In genomic region chrX:2469196-2469685, GRCh38 we compare ENCODE assay signal across 13 cellular contexts. TPM values are rescaled to one million over a fixed set of nuclear protein-coding genes. Genes with fewer than 3 reads are reported as not detected.
A peak's percentile ranks its signal among the peaks of the same experiment; 100 is the strongest.
DNase-seq lines count a peak whose midpoint lies in the region; ATAC-seq and TF ChIP-seq lines count a peak whose summit lies in the region.
"Had no signal": no experiment of that assay in that cellular context is flagged by ENCODE, and none has a peak within 500 bp of the region (broad histone marks: within the 10 kb centered on the region; RNA-seq: fewer than 3 reads in every experiment).

No MANE protein-coding gene starts in this region.

- 0 out of 2 replicates have a peak, but pooled peaks cover 8% of the 10 kb centered on the region for H3F3A ChIP-seq in GM23338 (replicated peaks; ENCODE audit: low read depth)

- TF ChIP-seq POLR2A in spleen (IDR thresholded peaks at IDR 0.05) = no peak

- H3K9me2 ChIP-seq in GM23338 (ENCODE audit: insufficient read depth) = no peaks in the 10 kb centered on the region

- peaks cover 90% of the 10 kb centered on the region for H3K79me2 ChIP-seq in GM23338 (replicated peaks; ENCODE audit: insufficient read depth)

- 94 to 98% (median 95%) methylated on average over 20 to 22 of the region's 22 CpGs for WGBS in spleen, 5 donors

- DNase-seq in GM23338 (ENCODE audit: low spot score) (peak; percentile 44), lower lobe of right lung (peak; percentile 24), spleen (peak; percentile 29), osteocyte (ENCODE audit: extremely low spot score, unreplicated experiment) (no peak), NCI-H2171 treated with DMSO at 0.1 percent for 48 hours (lab: John Stamatoyannopoulos, UW) (no peak)
- DNase-seq: CD8-positive, alpha-beta memory T cell; COR-L47; GOT3; H9 had no signal

- H3K4me2 ChIP-seq in GM23338 = no peak overlapping the region
- H3K4me2 ChIP-seq: BLaER1 treated with 17β-estradiol and CSF1 and Interleukin-3, amounts not matched to agents 10 nM and 100 nM had no signal

- H3K36me3 ChIP-seq in GM23338 (ENCODE audit: insufficient read depth) (no peaks in the 10 kb centered on the region), lower lobe of right lung (no peaks in the 10 kb centered on the region), spleen (peaks cover 0 to 9% (median 0%) of the 10 kb centered on the region in 6 donors)

- H3K27me3 ChIP-seq in GM23338 (ENCODE audit: insufficient read depth) (no peaks in the 10 kb centered on the region), lower lobe of right lung (ENCODE audit: low read depth) (no peaks in the 10 kb centered on the region), spleen (replicated peaks in 1 of 7) (no peaks in the 10 kb centered on the region)
- H3K27me3 ChIP-seq: BLaER1 treated with 17β-estradiol and CSF1 and Interleukin-3, amounts not matched to agents 10 nM and 100 nM had no signal

- no peak overlapping the region for H3K4me3 Mint-ChIP-seq in GM23338
- H3K4me3 Mint-ChIP-seq in osteocyte (ENCODE audit: unreplicated experiment) = no peak overlapping the region
- H3K4me3 Mint-ChIP-seq: B cell; CD8-positive, alpha-beta memory T cell; H9 had no signal

- no peak overlapping the region for H3K27ac Mint-ChIP-seq in GM23338
- H3K27ac Mint-ChIP-seq in osteocyte (ENCODE audit: unreplicated experiment) = no peak overlapping the region
- H3K27ac Mint-ChIP-seq: B cell, H9 had no signal

- no peaks in the 10 kb centered on the region for H3K4me1 ChIP-seq in GM23338 (ENCODE audit: insufficient read depth)
- H3K4me1 ChIP-seq in lower lobe of right lung = no peaks in the 10 kb centered on the region
- no peaks in the 10 kb centered on the region for H3K4me1 ChIP-seq in spleen
- H3K4me1 ChIP-seq: BLaER1 treated with 17β-estradiol and CSF1 and Interleukin-3, amounts not matched to agents 10 nM and 100 nM had no signal

- H3K4me3 ChIP-seq in GM23338 = no peak overlapping the region
- H3K4me3 ChIP-seq in lower lobe of right lung = no peak overlapping the region
- H3K4me3 ChIP-seq in spleen = no peak overlapping the region
- H3K4me3 ChIP-seq: BLaER1 treated with 17β-estradiol and CSF1 and Interleukin-3, amounts not matched to agents 10 nM and 100 nM had no signal

- TF ChIP-seq CTCF in GM23338 (conservative IDR thresholded peaks at IDR 0.05; ENCODE audit: low read depth in 2 of 2) = no peak
- TF ChIP-seq CTCF in lower lobe of right lung (IDR thresholded peaks at IDR 0.05) = no peak
- TF ChIP-seq CTCF in spleen (IDR thresholded peaks at IDR 0.05 in 8 of 11, conservative IDR thresholded peaks at IDR 0.05 in 3 of 11) = no peak
- TF ChIP-seq CTCF in osteocyte (IDR thresholded peaks at IDR 0.05) = no peak

- no peak overlapping the region for H3K27ac ChIP-seq in GM23338 (ENCODE audit: low read depth)
- no peak overlapping the region for H3K27ac ChIP-seq in lower lobe of right lung
- no peak overlapping the region for H3K27ac ChIP-seq in spleen
- H3K27ac ChIP-seq: BLaER1 treated with 17β-estradiol and CSF1 and Interleukin-3, amounts not matched to agents 10 nM and 100 nM had no signal

- H3K4me1 Mint-ChIP-seq in GM23338 (peaks cover 3% of the 10 kb centered on the region; the same call in 1 of the 3 replicates), osteocyte (ENCODE audit: unreplicated experiment) (no peaks in the 10 kb centered on the region)
- H3K4me1 Mint-ChIP-seq: B cell had no signal

- H3K9me3 Mint-ChIP-seq in GM23338 (peaks cover 58% of the 10 kb centered on the region), osteocyte (ENCODE audit: unreplicated experiment) (no peaks in the 10 kb centered on the region)

- ATAC-seq in GM23338 (no peak), lower lobe of right lung (no peak), GM21786 (IDR thresholded peaks at IDR 0.05; ENCODE audit: unreplicated experiment) (no peak)

- no peak for TF ChIP-seq EP300 in Ishikawa (IDR thresholded peaks at IDR 0.05; ENCODE audit: borderline replicate concordance)

- TF ChIP-seq RAD21 in Ishikawa (IDR thresholded peaks at IDR 0.05; ENCODE audit: low read depth) = no peak

- no peak overlapping the region for H2AFZ ChIP-seq in GM23338

- intact Hi-C loops in lower lobe of right lung (cut with DNase I) = no loop called here
- intact Hi-C loops in spleen (cut with DNase I; ENCODE audit: low total_unique reads) = no loop called here

- no peaks in the 10 kb centered on the region; the same call in 1 of the 2 replicates for H4K20me1 ChIP-seq in GM23338 (replicated peaks; ENCODE audit: insufficient read depth)

- H3K27me3 Mint-ChIP-seq in GM23338 (ENCODE audit: insufficient read depth, low read depth, poor library complexity) = peaks cover 3% of the 10 kb centered on the region
- no peaks in the 10 kb centered on the region for H3K27me3 Mint-ChIP-seq in osteocyte (ENCODE audit: unreplicated experiment)
- H3K27me3 Mint-ChIP-seq: B cell; CD8-positive, alpha-beta memory T cell had no signal

- no peaks in the 10 kb centered on the region for H3K9me3 ChIP-seq in lower lobe of right lung
- H3K9me3 ChIP-seq in spleen = peaks cover 0 to 9% (median 3%) of the 10 kb centered on the region in 8 donors

- H3K36me3 Mint-ChIP-seq in GM23338 (ENCODE audit: low read depth) = peaks cover 71% of the 10 kb centered on the region
- peaks cover 5% of the 10 kb centered on the region for H3K36me3 Mint-ChIP-seq in osteocyte (ENCODE audit: unreplicated experiment)

TF ChIP-seq in GM23338, 12 proteins besides CTCF, POLR2A, EP300 and RAD21:
- TF ChIP-seq JUNB (IDR thresholded peaks at IDR 0.05; ENCODE audit: unreplicated experiment) (peak; percentile 6), EZH2phosphoT487 (IDR thresholded peaks at IDR 0.05; ENCODE audit: unreplicated experiment) (no peak), ZNF331 (CRISPR knock-in tag; IDR thresholded peaks at IDR 0.05; ENCODE audit: low read depth) (no peak), POLR2AphosphoS5 (IDR thresholded peaks at IDR 0.05; ENCODE audit: low read depth) (no peak), EZH2 (IDR thresholded peaks at IDR 0.05; ENCODE audit: low read depth, unreplicated experiment) (no peak)

TF ChIP-seq in Ishikawa, 13 proteins besides CTCF, POLR2A, EP300 and RAD21:
- no peak for TF ChIP-seq EGR1 (IDR thresholded peaks at IDR 0.05)
- peak; percentile 10; the same call in 1 of the 2 replicates for TF ChIP-seq TEAD4 (IDR thresholded peaks at IDR 0.05)
- peak; percentile 40; the same call in 1 of the 2 replicates for TF ChIP-seq NFIC (IDR thresholded peaks at IDR 0.05)
- TF ChIP-seq TCF12 (IDR thresholded peaks at IDR 0.05; ENCODE audit: low read depth) = no peak
- TF ChIP-seq REST (IDR thresholded peaks at IDR 0.05; ENCODE audit: low read depth) = no peak

RNA-seq across cellular contexts. Expression of gene DHRSX, which starts 31.5 kb away (rescaled TPM):
- total RNA-seq in GM23338 (2014; rRNA removed; shearing (Covaris generic)) = 18.5 and 33.9 TPM in 2 replicates
- 43.0 and 44.3 TPM in 2 replicates for polyA plus RNA-seq in GM23338 (2016; fragmentation: Nextera tagmentation; extraction: Ambion mirVana)
- 31.9 TPM for total RNA-seq in lower lobe of right lung
- 10 to 100 TPM; 18.7 to 29.6 (median 26.6) TPM for total RNA-seq in spleen
- 1 to 10 TPM; 5.5 to 9.2 (median 6.6) TPM for polyA plus RNA-seq in spleen
- 42.2 and 45.0 TPM in 2 replicates for total RNA-seq in osteocyte

RNA-seq across cellular contexts. Expression of gene ZBED1, which starts 31.5 kb away (rescaled TPM):
- 43.8 and 45.0 TPM in 2 replicates for total RNA-seq in GM23338 (2014; rRNA removed; shearing (Covaris generic))
- 16.1 and 16.4 TPM in 2 replicates for polyA plus RNA-seq in GM23338 (2016; fragmentation: Nextera tagmentation; extraction: Ambion mirVana)
- total RNA-seq in lower lobe of right lung = 46.3 TPM
- total RNA-seq in spleen = 10 to 100 TPM; 39.2 to 65.7 (median 45.1) TPM
- polyA plus RNA-seq in spleen = 10 to 100 TPM; 11.3 to 24.2 (median 14.5) TPM
- 56.4 and 58.3 TPM in 2 replicates for total RNA-seq in osteocyte

Comparison
In these comparisons a context has a peak if more than half of its experiments do, and no peak if none do; other contexts are left out.
1. DNase-seq: peak in GM23338 (single experiment), lower lobe of right lung (single experiment) and spleen (single experiment); none in osteocyte (single experiment) and NCI-H2171 treated with DMSO at 0.1 percent for 48 hours (single experiment).